31 cellular contexts compared by ENCODE assay signal in genomic region chr3:160065282-160065681, GRCh38.
"Had no signal": no experiment of that assay in that cellular context is flagged by ENCODE, and none has a peak within 500 bp of the region (broad histone marks: within the 10 kb centered on the region; RNA-seq: fewer than 3 reads in every experiment).

No MANE protein-coding gene starts in this region.

- DNase-seq: activated CD4-positive, alpha-beta T cell treated with anti-CD3 and anti-CD28 coated beads, Interleukin-2, amount 10 ng/mL, durations not matched to agents 7 days and 5 days; activated gamma-delta T cell; activated naive CD4-positive, alpha-beta T cell treated with anti-CD3 and anti-CD28 coated beads, Interleukin-2, amount 10 ng/mL, durations not matched to agents 7 days and 5 days; activated T-cell treated with anti-CD3 and anti-CD28 coated beads for 4 hours; anterior cingulate cortex; effector CD4-positive, alpha-beta T cell; foreskin keratinocyte; heart left ventricle; hypothalamus; lower lobe of right lung; mesenchymal stem cell; naive thymus-derived CD8-positive, alpha-beta T cell; stimulated activated CD4-positive, alpha-beta T cell treated with anti-CD3 and anti-CD28 coated beads, Interleukin-1b, Interleukin-23, amount 100 ng/mL, for 48 hours; stimulated activated CD4-positive, alpha-beta T cell treated with anti-CD3 and anti-CD28 coated beads, Interleukin-4, amount 100 ng/mL, for 4 hours; stimulated activated CD8-positive, alpha-beta memory T cell treated with anti-CD3 and anti-CD28 coated beads, Interleukin-4, amount 100 ng/mL, for 48 hours; stimulated activated naive CD4-positive, alpha-beta T cell; T1000; testis; transverse colon; WERI-Rb-1 had no signal

- H3K27me3 Mint-ChIP-seq: activated CD4-positive, alpha-beta T cell treated with anti-CD3 and anti-CD28 coated beads, Interleukin-2, amount 10 ng/mL, durations not matched to agents 7 days and 5 days; central memory CD8-positive, alpha-beta T cell had no signal

- H3K4me3 Mint-ChIP-seq: activated CD4-positive, alpha-beta T cell treated with anti-CD3 and anti-CD28 coated beads, Interleukin-2, amount 10 ng/mL, durations not matched to agents 7 days and 5 days; activated naive CD4-positive, alpha-beta T cell treated with anti-CD3 and anti-CD28 coated beads, Interleukin-2, amount 10 ng/mL, durations not matched to agents 7 days and 5 days; activated T-helper 1 cell treated with anti-CD3 and anti-CD28 coated beads, Interleukin-12 subunit alpha, Interleukin-12 subunit beta, Interleukin-2, Interleukin-4 antibody, amounts not matched to agents 30 ng/mL and 10 ng/mL and 1 ng/mL, durations not matched to agents 14 hours and 24 hours and 36 hours; central memory CD8-positive, alpha-beta T cell; dendritic cell treated with granulocyte-macrophage colony-stimulating factor and Interleukin-4, amounts not matched to agents 40 ng/mL and 50 ng/mL, for 4 days; naive thymus-derived CD8-positive, alpha-beta T cell; neural progenitor cell had no signal

- H3K9me3 Mint-ChIP-seq: activated T-helper 1 cell treated with anti-CD3 and anti-CD28 coated beads, Interleukin-12 subunit alpha, Interleukin-12 subunit beta, Interleukin-2, Interleukin-4 antibody, amounts not matched to agents 30 ng/mL and 10 ng/mL and 1 ng/mL, durations not matched to agents 14 hours and 24 hours and 36 hours; central memory CD8-positive, alpha-beta T cell; dendritic cell treated with granulocyte-macrophage colony-stimulating factor and Interleukin-4, amounts not matched to agents 40 ng/mL and 50 ng/mL, for 4 days; neural progenitor cell had no signal

- H3K9me3 ChIP-seq: esophagus muscularis mucosa, heart left ventricle, lower lobe of right lung, right atrium auricular region, testis, transverse colon had no signal

- H3K4me3 ChIP-seq: esophagus muscularis mucosa, heart left ventricle, lower lobe of right lung, neural progenitor cell, right atrium auricular region, smooth muscle cell, testis, transverse colon had no signal

- H3K27ac Mint-ChIP-seq: activated CD4-positive, alpha-beta T cell treated with anti-CD3 and anti-CD28 coated beads, Interleukin-2, amount 10 ng/mL, durations not matched to agents 7 days and 5 days; activated naive CD4-positive, alpha-beta T cell treated with anti-CD3 and anti-CD28 coated beads, Interleukin-2, amount 10 ng/mL, durations not matched to agents 7 days and 5 days; activated T-helper 1 cell treated with anti-CD3 and anti-CD28 coated beads, Interleukin-12 subunit alpha, Interleukin-12 subunit beta, Interleukin-2, Interleukin-4 antibody, amounts not matched to agents 30 ng/mL and 10 ng/mL and 1 ng/mL, durations not matched to agents 14 hours and 24 hours and 36 hours; dendritic cell treated with granulocyte-macrophage colony-stimulating factor and Interleukin-4, amounts not matched to agents 40 ng/mL and 50 ng/mL, for 4 days; naive thymus-derived CD8-positive, alpha-beta T cell; neural progenitor cell had no signal

- FAIRE-seq: bronchial epithelial cell, urothelium cell line had no signal

- H3K4me1 Mint-ChIP-seq: neural progenitor cell had no signal

- H3K27ac ChIP-seq: esophagus muscularis mucosa, foreskin keratinocyte, heart left ventricle, lower lobe of right lung, neural progenitor cell, right atrium auricular region, testis, transverse colon, WERI-Rb-1 had no signal

- H3K27me3 ChIP-seq: esophagus muscularis mucosa, heart left ventricle, neural progenitor cell, right atrium auricular region, testis, transverse colon had no signal

- ATAC-seq: activated CD4-positive, CD25-positive, alpha-beta regulatory T cell treated with anti-CD3 and anti-CD28 coated beads, Interleukin-2, amount 50 U/mL, for 24 hours; foreskin keratinocyte; heart left ventricle; left lobe of liver; lower lobe of right lung; naive thymus-derived CD8-positive, alpha-beta T cell had no signal

- H3K4me1 ChIP-seq: esophagus muscularis mucosa, foreskin keratinocyte, heart left ventricle, lower lobe of right lung, neural progenitor cell, right atrium auricular region, testis, transverse colon had no signal

- H3K36me3 Mint-ChIP-seq: activated naive CD4-positive, alpha-beta T cell treated with anti-CD3 and anti-CD28 coated beads, Interleukin-2, amount 10 ng/mL, durations not matched to agents 7 days and 5 days; naive thymus-derived CD8-positive, alpha-beta T cell; neural progenitor cell had no signal

- H3K36me3 ChIP-seq: esophagus muscularis mucosa, heart left ventricle, lower lobe of right lung, neural progenitor cell, right atrium auricular region, transverse colon, WERI-Rb-1 had no signal
